8 cellular contexts compared by ENCODE assay signal in genomic region chr20:33005132-33005566, GRCh38. TPM values are rescaled to one million over a fixed set of nuclear protein-coding genes. Genes with fewer than 3 reads are reported as not detected.
DNase-seq lines count a peak whose midpoint lies in the region; ATAC-seq, FAIRE-seq and TF ChIP-seq lines count a peak whose summit lies in the region.

No MANE protein-coding gene starts in this region.

- TF ChIP-seq POLR2A in right lobe of liver (IDR thresholded peaks at IDR 0.05): no peak

- POLR2A ChIA-PET in activated CD8-positive, alpha-beta T cell treated with anti-CD3 and anti-CD28 coated beads, Interleukin-2, amount 10 ng/mL, durations not matched to agents 7 days and 5 days (lab: Charles Lee): interaction anchor here (1.2 kb wide), 1 partner anchor 33 kb away, joined by 5 read pairs; no protein-coding TSS in a partner anchor

- H3K9me3 ChIP-seq in right lobe of liver: no peaks in the 10 kb centered on the region

- H3K27ac ChIP-seq in right lobe of liver: no peak overlapping the region

- intact Hi-C loops in right lobe of liver (cut with DNase I): no loop called here

- H3K4me3 ChIP-seq in right lobe of liver: no peak overlapping the region

- WGBS in right lobe of liver (ENCODE audit: insufficient coverage, low coverage, low lambda C conversion rate, missing lambda C conversion rate): 60% methylated on average over 4 of the region's 4 CpGs

- H3K4me1 Mint-ChIP-seq in activated CD8-positive, alpha-beta T cell treated with anti-CD3 and anti-CD28 coated beads, Interleukin-2, amount 10 ng/mL, durations not matched to agents 7 days and 5 days (ENCODE audit: low read depth): peaks cover 3% of the 10 kb centered on the region

- H3K36me3 ChIP-seq in right lobe of liver: no peaks in the 10 kb centered on the region

- H3K4me1 ChIP-seq in right lobe of liver: peaks cover 0 to 8% (median 0%) of the 10 kb centered on the region in 4 donors

- TF ChIP-seq CTCF in D721Med (IDR thresholded peaks at IDR 0.05; ENCODE audit: insufficient read depth, missing control alignments) (peak; percentile 31), right lobe of liver (IDR thresholded peaks at IDR 0.05) (peak in 3 of 4 donors; percentile 24 to 34 (median 27))

- peak overlapping the region; percentile 32 for H3K27ac Mint-ChIP-seq in activated CD8-positive, alpha-beta T cell treated with anti-CD3 and anti-CD28 coated beads, Interleukin-2, amount 10 ng/mL, durations not matched to agents 7 days and 5 days

- no peaks in the 10 kb centered on the region for H3K27me3 ChIP-seq in right lobe of liver

- ATAC-seq in activated CD8-positive, alpha-beta T cell treated with anti-CD3 and anti-CD28 coated beads, Interleukin-2, amount 10 ng/mL, durations not matched to agents 7 days and 5 days: no peak
- ATAC-seq in right lobe of liver (no peak), HG03039 (IDR thresholded peaks at IDR 0.05; ENCODE audit: unreplicated experiment) (no peak)

- no peaks in the 10 kb centered on the region for H3K9me3 Mint-ChIP-seq in activated CD8-positive, alpha-beta T cell treated with anti-CD3 and anti-CD28 coated beads, Interleukin-2, amount 10 ng/mL, durations not matched to agents 7 days and 5 days (ENCODE audit: insufficient read depth)

- CTCF ChIA-PET in activated CD8-positive, alpha-beta T cell treated with anti-CD3 and anti-CD28 coated beads, Interleukin-2, amount 10 ng/mL, durations not matched to agents 7 days and 5 days (lab: Charles Lee): interaction anchor here (0.9 to 4.7 kb wide), 22 partner anchors 9 to 213 kb away, joined by 3 to 47 read pairs (median 4); no protein-coding TSS in a partner anchor

- H3K27me3 Mint-ChIP-seq in activated CD8-positive, alpha-beta T cell treated with anti-CD3 and anti-CD28 coated beads, Interleukin-2, amount 10 ng/mL, durations not matched to agents 7 days and 5 days (ENCODE audit: low read depth): no peaks in the 10 kb centered on the region

- DNase-seq in D721Med (ENCODE audit: insufficient read length, low spot score) (no peak), HT1080 (ENCODE audit: low read depth) (peak; percentile 11), right lobe of liver (no peak), HuH-7 (ENCODE audit: low spot score) (no peak), pons (ENCODE audit: low spot score) (no peak), NCI-H1105 treated with DMSO at 0.1 percent for 48 hours (lab: John Stamatoyannopoulos, UW) (no peak)
- peak; percentile 59 for DNase-seq in activated CD8-positive, alpha-beta T cell treated with anti-CD3 and anti-CD28 coated beads, Interleukin-2, amount 10 ng/mL, durations not matched to agents 7 days and 5 days

- H3K4me3 Mint-ChIP-seq in activated CD8-positive, alpha-beta T cell treated with anti-CD3 and anti-CD28 coated beads, Interleukin-2, amount 10 ng/mL, durations not matched to agents 7 days and 5 days: no peak overlapping the region

- peaks cover 3% of the 10 kb centered on the region for H3K36me3 Mint-ChIP-seq in activated CD8-positive, alpha-beta T cell treated with anti-CD3 and anti-CD28 coated beads, Interleukin-2, amount 10 ng/mL, durations not matched to agents 7 days and 5 days (ENCODE audit: low read depth)

- FAIRE-seq in D721Med (lab: Jason Lieb, UNC): no peak

RNA-seq across cellular contexts. Expression of gene SUN5, which starts 0.9 kb away (rescaled TPM):
- not detected in 2 replicates for total RNA-seq in HT1080 (2014; rRNA removed; shearing (Covaris generic))
- not detected in 2 replicates for polyA plus RNA-seq in HT1080 (2015; cell fraction: cytosol; rRNA removed)
- not detected in 2 replicates for polyA plus RNA-seq in HT1080 (2015; cell fraction: nucleus; rRNA removed)
- not detected for total RNA-seq in activated CD8-positive, alpha-beta T cell treated with anti-CD3 and anti-CD28 coated beads, Interleukin-2, amount 10 ng/mL, durations not matched to agents 7 days and 5 days
- total RNA-seq in right lobe of liver: not detected

RNA-seq across cellular contexts. Expression of gene BPIFB2, which starts 2.4 kb away (rescaled TPM):
- not detected in 2 replicates for total RNA-seq in HT1080 (2014; rRNA removed; shearing (Covaris generic))
- not detected in 2 replicates for polyA plus RNA-seq in HT1080 (2015; cell fraction: cytosol; rRNA removed)
- polyA plus RNA-seq in HT1080 (2015; cell fraction: nucleus; rRNA removed): not detected in 2 replicates
- not detected for total RNA-seq in activated CD8-positive, alpha-beta T cell treated with anti-CD3 and anti-CD28 coated beads, Interleukin-2, amount 10 ng/mL, durations not matched to agents 7 days and 5 days
- under 1 TPM in 1 of 6 experiments, not detected in 5; 0.12 TPM for total RNA-seq in right lobe of liver

RNA-seq across cellular contexts. Expression of gene BPIFB6, which starts 26.3 kb away (rescaled TPM):
- not detected in 2 replicates for total RNA-seq in HT1080 (2014; rRNA removed; shearing (Covaris generic))
- not detected in 2 replicates for polyA plus RNA-seq in HT1080 (2015; cell fraction: cytosol; rRNA removed)
- polyA plus RNA-seq in HT1080 (2015; cell fraction: nucleus; rRNA removed): not detected in 2 replicates
- total RNA-seq in activated CD8-positive, alpha-beta T cell treated with anti-CD3 and anti-CD28 coated beads, Interleukin-2, amount 10 ng/mL, durations not matched to agents 7 days and 5 days: not detected
- total RNA-seq in right lobe of liver: not detected

RNA-seq across cellular contexts. Expression of gene BPIFB3, which starts 48.6 kb away (rescaled TPM):
- total RNA-seq in HT1080 (2014; rRNA removed; shearing (Covaris generic)): not detected in 2 replicates
- polyA plus RNA-seq in HT1080 (2015; cell fraction: cytosol; rRNA removed): not detected in 2 replicates
- polyA plus RNA-seq in HT1080 (2015; cell fraction: nucleus; rRNA removed): not detected in 2 replicates
- total RNA-seq in activated CD8-positive, alpha-beta T cell treated with anti-CD3 and anti-CD28 coated beads, Interleukin-2, amount 10 ng/mL, durations not matched to agents 7 days and 5 days: not detected
- total RNA-seq in right lobe of liver: not detected

Comparison
In these comparisons a context has a peak if more than half of its experiments do, and no peak if none do; other contexts are left out.
1. DNase-seq: peak in HT1080 (single experiment) and activated CD8-positive, alpha-beta T cell treated with anti-CD3 and anti-CD28 coated beads, Interleukin-2, amount 10 ng/mL, durations not matched to agents 7 days and 5 days (single experiment); none in D721Med (single experiment), right lobe of liver (0 of 3), HuH-7 (single experiment), pons (single experiment) and NCI-H1105 treated with DMSO at 0.1 percent for 48 hours (single experiment).